Comparison of ENCODE assay signal across 13 cellular contexts in genomic region chr6:24723270-24723669, GRCh38.
"Had no signal": no experiment of that assay in that cellular context is flagged by ENCODE, and none has a peak within 500 bp of the region (broad histone marks: within the 10 kb centered on the region; RNA-seq: fewer than 3 reads in every experiment).

No MANE protein-coding gene starts in this region.

- H3K27ac ChIP-seq: epithelial cell of prostate, gastrocnemius medialis, parathyroid adenoma had no signal

- ATAC-seq: activated T-cell treated with anti-CD3 and anti-CD28 coated beads, Interleukin-2, amount 50 U/mL, for 4 hours; gastrocnemius medialis had no signal

- H3K27me3 ChIP-seq: gastrocnemius medialis had no signal

- H3K9me3 ChIP-seq: gastrocnemius medialis had no signal

- DNase-seq: activated CD4-positive, alpha-beta T cell treated with anti-CD3 and anti-CD28 coated beads for 4 hours; activated gamma-delta T cell treated with Interleukin-2 at 50 U/mL for 16 hours; activated T-cell treated with anti-CD3 and anti-CD28 coated beads, Interleukin-2, amount 50 U/mL, for 4 hours; cortex of kidney; effector memory CD4-positive, alpha-beta T cell; gastrocnemius medialis; mesendoderm; retina; stimulated activated CD4-positive, alpha-beta T cell treated with anti-CD3 and anti-CD28 coated beads, Interleukin-15, amount 100 ng/mL, for 24 hours; stimulated activated CD4-positive, alpha-beta T cell treated with anti-CD3 and anti-CD28 coated beads, Interleukin-4, amount 100 ng/mL, for 24 hours; T-helper 1 cell had no signal

- H3K9me3 Mint-ChIP-seq: activated T-cell treated with anti-CD3 and anti-CD28 coated beads, Interleukin-2, amount 50 U/mL, for 4 hours had no signal

- H3K4me3 ChIP-seq: gastrocnemius medialis had no signal
